ENCODE assay signal across 13 cellular contexts in the genomic region with DNA sequence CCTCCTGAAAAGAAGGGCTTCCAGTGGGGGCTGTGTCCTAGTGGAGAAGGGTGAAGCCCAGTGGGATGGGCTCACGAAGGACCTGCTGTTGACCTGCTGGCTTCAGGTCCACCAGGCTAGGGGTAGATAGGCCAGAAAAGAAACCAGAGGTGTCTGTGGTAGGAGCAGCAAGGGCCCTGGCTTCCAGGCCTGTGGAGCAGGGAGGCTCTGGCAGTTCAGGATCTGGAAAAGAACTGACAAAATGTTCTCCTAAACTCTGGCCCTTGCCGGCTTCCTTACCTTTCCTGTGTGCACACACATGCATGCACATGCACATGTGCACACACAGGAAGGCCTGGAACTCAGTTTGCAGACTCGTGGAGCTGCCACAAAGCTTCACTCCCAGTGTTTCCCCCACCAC. TPM values are rescaled to one million over a fixed set of nuclear protein-coding genes. Genes with fewer than 3 reads are reported as not detected.
A peak's percentile ranks its signal among the peaks of the same experiment; 100 is the strongest.
DNase-seq lines count a peak whose midpoint lies in the region; ATAC-seq and TF ChIP-seq lines count a peak whose summit lies in the region.
"Had no signal": no experiment of that assay in that cellular context is flagged by ENCODE, and none has a peak within 500 bp of the region (broad histone marks: within the 10 kb centered on the region; RNA-seq: fewer than 3 reads in every experiment).

No MANE protein-coding gene starts in this region.

- H3K9me3 ChIP-seq in esophagus squamous epithelium (no peaks in the 10 kb centered on the region), parathyroid adenoma (ENCODE audit: control insufficient read depth, low read length) (no peaks in the 10 kb centered on the region), upper lobe of left lung (no peaks in the 10 kb centered on the region)

- peaks cover 0 to 34% (median 0%) of the 10 kb centered on the region in 3 donors for H3K36me3 ChIP-seq in esophagus squamous epithelium
- H3K36me3 ChIP-seq in parathyroid adenoma (ENCODE audit: control insufficient read depth, insufficient read depth, low read length), result no peaks in the 10 kb centered on the region
- peaks cover 0 to 5% (median 2%) of the 10 kb centered on the region in 4 donors for H3K36me3 ChIP-seq in upper lobe of left lung

- peaks cover 23% of the 10 kb centered on the region for H3K36me3 Mint-ChIP-seq in activated CD8-positive, alpha-beta T cell treated with anti-CD3 and anti-CD28 coated beads for 36 hours (ENCODE audit: low read depth)
- H3K36me3 Mint-ChIP-seq in activated CD8-positive, alpha-beta T cell treated with anti-CD3 and anti-CD28 coated beads, Interleukin-2, amount 10 ng/mL, durations not matched to agents 7 days and 5 days (ENCODE audit: low read depth), result peaks cover 19% of the 10 kb centered on the region

- H3K27me3 Mint-ChIP-seq in activated CD8-positive, alpha-beta T cell treated with anti-CD3 and anti-CD28 coated beads for 36 hours, result no peaks in the 10 kb centered on the region
- H3K27me3 Mint-ChIP-seq in activated CD8-positive, alpha-beta T cell treated with anti-CD3 and anti-CD28 coated beads, Interleukin-2, amount 10 ng/mL, durations not matched to agents 7 days and 5 days (ENCODE audit: low read depth), result no peaks in the 10 kb centered on the region

- H2AFZ ChIP-seq in parathyroid adenoma, result no peak overlapping the region

- CTCF ChIA-PET in activated CD8-positive, alpha-beta T cell treated with anti-CD3 and anti-CD28 coated beads for 36 hours (lab: Charles Lee), result interaction anchor here (0.6 to 5.1 kb wide), 7 partner anchors 8 to 80 kb away, joined by 3 to 58 read pairs (median 4); no protein-coding TSS in a partner anchor
- CTCF ChIA-PET in activated CD8-positive, alpha-beta T cell treated with anti-CD3 and anti-CD28 coated beads, Interleukin-2, amount 10 ng/mL, durations not matched to agents 7 days and 5 days (lab: Charles Lee), result interaction anchor here (1.2 to 2.1 kb wide), 5 partner anchors 8 to 81 kb away, joined by 4 to 10 read pairs (median 7); no protein-coding TSS in a partner anchor

- H3K4me3 ChIP-seq in esophagus squamous epithelium, result no peak overlapping the region
- no peak overlapping the region for H3K4me3 ChIP-seq in parathyroid adenoma (ENCODE audit: low read depth, low read length)
- H3K4me3 ChIP-seq in upper lobe of left lung, result no peak overlapping the region

- TF ChIP-seq POLR2A in esophagus squamous epithelium (IDR thresholded peaks at IDR 0.05) (no peak), upper lobe of left lung (IDR thresholded peaks at IDR 0.05) (no peak)

- POLR2A ChIA-PET in activated CD8-positive, alpha-beta T cell treated with anti-CD3 and anti-CD28 coated beads for 36 hours (lab: Charles Lee), result no interaction called here
- POLR2A ChIA-PET in activated CD8-positive, alpha-beta T cell treated with anti-CD3 and anti-CD28 coated beads, Interleukin-2, amount 10 ng/mL, durations not matched to agents 7 days and 5 days (lab: Charles Lee), result no interaction called here

- no peaks in the 10 kb centered on the region for H3K9me3 Mint-ChIP-seq in activated CD8-positive, alpha-beta T cell treated with anti-CD3 and anti-CD28 coated beads for 36 hours
- H3K9me3 Mint-ChIP-seq in activated CD8-positive, alpha-beta T cell treated with anti-CD3 and anti-CD28 coated beads, Interleukin-2, amount 10 ng/mL, durations not matched to agents 7 days and 5 days (ENCODE audit: insufficient read depth), result no peaks in the 10 kb centered on the region
- H3K9me3 Mint-ChIP-seq: CD8-positive, alpha-beta T cell had no signal

- no peak for TF ChIP-seq EP300 in upper lobe of left lung (IDR thresholded peaks at IDR 0.05)

- TF ChIP-seq CTCF in activated CD8-positive, alpha-beta T cell treated with anti-CD3 and anti-CD28 coated beads for 36 hours (IDR thresholded peaks at IDR 0.05), result no peak
- TF ChIP-seq CTCF in esophagus squamous epithelium (IDR thresholded peaks at IDR 0.05) (no peak), parathyroid adenoma (IDR thresholded peaks at IDR 0.05) (no peak), upper lobe of left lung (IDR thresholded peaks at IDR 0.05) (no peak)

- H3K27me3 ChIP-seq in esophagus squamous epithelium (no peaks in the 10 kb centered on the region), parathyroid adenoma (ENCODE audit: control insufficient read depth, insufficient read depth, low read length) (no peaks in the 10 kb centered on the region), upper lobe of left lung (no peaks in the 10 kb centered on the region)

- peaks cover 39% of the 10 kb centered on the region for H3K4me1 Mint-ChIP-seq in activated CD8-positive, alpha-beta T cell treated with anti-CD3 and anti-CD28 coated beads for 36 hours (ENCODE audit: low read depth)
- peaks cover 46% of the 10 kb centered on the region for H3K4me1 Mint-ChIP-seq in activated CD8-positive, alpha-beta T cell treated with anti-CD3 and anti-CD28 coated beads, Interleukin-2, amount 10 ng/mL, durations not matched to agents 7 days and 5 days (ENCODE audit: low read depth)

- H3K4me1 ChIP-seq in esophagus squamous epithelium, result peaks cover 0 to 61% (median 22%) of the 10 kb centered on the region in 3 donors
- no peaks in the 10 kb centered on the region for H3K4me1 ChIP-seq in parathyroid adenoma
- peaks cover 53 to 81% (median 58%) of the 10 kb centered on the region in 4 donors for H3K4me1 ChIP-seq in upper lobe of left lung

- ATAC-seq in activated CD8-positive, alpha-beta T cell treated with anti-CD3 and anti-CD28 coated beads for 36 hours, result no peak
- ATAC-seq in activated CD8-positive, alpha-beta T cell treated with anti-CD3 and anti-CD28 coated beads, Interleukin-2, amount 10 ng/mL, durations not matched to agents 7 days and 5 days, result no peak
- ATAC-seq in upper lobe of left lung (ENCODE audit: low FRiP score in 2 of 2), result no peak
- no peak for ATAC-seq in GM21381 (IDR thresholded peaks at IDR 0.05; ENCODE audit: unreplicated experiment)
- no peak for ATAC-seq in GM18907 (IDR thresholded peaks at IDR 0.05; ENCODE audit: unreplicated experiment)
- ATAC-seq: CD8-positive, alpha-beta T cell had no signal

- H3K27ac ChIP-seq in esophagus squamous epithelium (peak overlapping the region; percentile 34 to 77 (median 76)), parathyroid adenoma (peak overlapping the region; percentile 24), upper lobe of left lung (peak overlapping the region; percentile 34 to 74 (median 66))
- H3K27ac ChIP-seq: KMS-11 had no signal

- H3K27ac Mint-ChIP-seq in activated CD8-positive, alpha-beta T cell treated with anti-CD3 and anti-CD28 coated beads for 36 hours, result peak overlapping the region; percentile 13
- H3K27ac Mint-ChIP-seq in activated CD8-positive, alpha-beta T cell treated with anti-CD3 and anti-CD28 coated beads, Interleukin-2, amount 10 ng/mL, durations not matched to agents 7 days and 5 days, result no peak overlapping the region
- H3K27ac Mint-ChIP-seq: CD8-positive, alpha-beta T cell had no signal

- intact Hi-C loops in activated CD8-positive, alpha-beta T cell treated with anti-CD3 and anti-CD28 coated beads for 36 hours (cut with micrococcal nuclease), result no loop called here
- intact Hi-C loops in esophagus squamous epithelium (cut with DNase I), result no loop called here

- DNase-seq in activated CD8-positive, alpha-beta T cell treated with anti-CD3 and anti-CD28 coated beads for 36 hours, result no peak
- no peak for DNase-seq in activated CD8-positive, alpha-beta T cell treated with anti-CD3 and anti-CD28 coated beads, Interleukin-2, amount 10 ng/mL, durations not matched to agents 7 days and 5 days
- DNase-seq in esophagus squamous epithelium (lab: John Stamatoyannopoulos, UW) (no peak), upper lobe of left lung (no peak), NCI-H345 (lab: John Stamatoyannopoulos, UW) (no peak)
- DNase-seq: 8988T; activated gamma-delta T cell treated with Interleukin-2 at 50 U/mL for 16 hours; CD8-positive, alpha-beta T cell; NCI-H446 treated with DMSO at 0.1 percent for 48 hours had no signal

- WGBS in esophagus squamous epithelium, 2 donors, result 57 to 68% methylated on average over 2 of the region's 3 CpGs
- 70 to 76% methylated on average over 3 of the region's 3 CpGs for WGBS in upper lobe of left lung, 2 donors

- no peak overlapping the region for H3K9ac ChIP-seq in parathyroid adenoma
- H3K9ac ChIP-seq: KMS-11 had no signal

- no peak overlapping the region for H3K4me3 Mint-ChIP-seq in activated CD8-positive, alpha-beta T cell treated with anti-CD3 and anti-CD28 coated beads for 36 hours
- no peak overlapping the region for H3K4me3 Mint-ChIP-seq in activated CD8-positive, alpha-beta T cell treated with anti-CD3 and anti-CD28 coated beads, Interleukin-2, amount 10 ng/mL, durations not matched to agents 7 days and 5 days
- H3K4me3 Mint-ChIP-seq: CD8-positive, alpha-beta T cell had no signal

- no peak overlapping the region for H3K4me2 ChIP-seq in parathyroid adenoma (ENCODE audit: low read length)
- H3K4me2 ChIP-seq: KMS-11 had no signal

- no peaks in the 10 kb centered on the region for H3K79me2 ChIP-seq in parathyroid adenoma

RNA-seq across cellular contexts. Expression of a gene that starts 49.7 kb away (rescaled TPM):
- 10 to 100 TPM; 36.8 to 38.9 TPM for total RNA-seq in activated CD8-positive, alpha-beta T cell treated with anti-CD3 and anti-CD28 coated beads for 36 hours
- 10 to 100 TPM; 71.3 to 71.9 TPM for total RNA-seq in activated CD8-positive, alpha-beta T cell treated with anti-CD3 and anti-CD28 coated beads, Interleukin-2, amount 10 ng/mL, durations not matched to agents 7 days and 5 days
- total RNA-seq in esophagus squamous epithelium (10 to 100 TPM; 31.0 to 49.3 (median 35.3) TPM), upper lobe of left lung (100 to 1,000 TPM in 5 of 6 donors, 10 to 100 TPM in 1; 84.1 to 230 (median 174) TPM)

Comparison
In these comparisons a context has a peak if more than half of its experiments do, and no peak if none do; other contexts are left out.
1. H3K27ac ChIP-seq: peak in every context shown above with its lines; median percentile 76 in esophagus squamous epithelium; 66 in upper lobe of left lung; 24 in parathyroid adenoma.